9 cellular contexts compared by ENCODE assay signal in the genomic region with DNA sequence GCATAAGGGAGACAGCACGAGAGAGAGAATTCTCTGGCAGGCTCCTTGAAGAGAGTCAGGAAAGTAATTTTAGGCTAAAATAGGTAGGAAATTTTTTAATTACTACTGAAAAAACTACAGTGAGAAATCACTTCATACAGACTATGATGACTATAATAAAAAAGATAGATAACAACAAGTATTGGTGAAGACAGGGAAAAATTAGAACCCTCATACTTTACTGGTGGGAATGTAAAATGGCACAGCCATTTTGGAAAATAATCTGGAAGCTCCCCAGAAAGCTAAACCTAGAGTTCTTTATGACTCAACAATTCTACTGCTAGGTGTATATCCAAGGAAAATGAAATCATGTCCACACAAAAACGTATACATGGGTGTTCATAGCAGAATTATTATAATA. TPM values are rescaled to one million over a fixed set of nuclear protein-coding genes. Genes with fewer than 3 reads are reported as not detected.
"Had no signal": no experiment of that assay in that cellular context is flagged by ENCODE, and none has a peak within 500 bp of the region (broad histone marks: within the 10 kb centered on the region; RNA-seq: fewer than 3 reads in every experiment).

No MANE protein-coding gene starts in this region.

- ATAC-seq: HepG2 had no signal

- H3K4me3 Mint-ChIP-seq: IgD-negative memory B cell had no signal

- H3K27ac Mint-ChIP-seq: IgD-negative memory B cell had no signal

- FAIRE-seq: HepG2, HTR-8/SVneo had no signal

- DNase-seq: IMR-90, KBM-7, KG1 had no signal

- H3K27ac ChIP-seq: HL-60 had no signal

RNA-seq across cellular contexts. Expression of gene HDC, which starts 2.1 kb away (rescaled TPM):
- total RNA-seq: HepG2, HT-29, HT1080, IMR-90 had no signal
- polyA plus RNA-seq: HepG2, IgD-negative memory B cell, IMR-90 had no signal
